In the genomic region with DNA sequence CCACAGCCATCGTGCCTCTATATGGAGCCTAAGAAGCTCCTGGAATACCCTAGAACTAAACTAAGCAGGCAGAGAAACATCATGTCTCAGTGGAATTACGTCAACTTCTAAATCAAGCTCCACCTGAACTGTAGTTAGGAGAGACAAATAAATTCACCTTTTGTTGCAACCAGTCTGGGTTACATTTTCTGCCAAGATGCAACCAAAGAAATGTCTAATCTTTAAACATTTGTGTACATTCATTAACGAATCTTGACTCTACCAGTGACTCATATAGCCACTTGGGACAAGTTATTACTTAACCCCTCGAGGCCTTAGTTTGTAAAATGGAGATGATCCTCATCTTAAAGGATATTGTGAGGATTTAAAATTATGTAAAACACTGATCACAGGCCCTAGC, we compare ENCODE assay signal across 10 cellular contexts. TPM values are rescaled to one million over a fixed set of nuclear protein-coding genes. Genes with fewer than 3 reads are reported as not detected.
DNase-seq lines count a peak whose midpoint lies in the region; ATAC-seq and TF ChIP-seq lines count a peak whose summit lies in the region.
"Had no signal": no experiment of that assay in that cellular context is flagged by ENCODE, and none has a peak within 500 bp of the region (broad histone marks: within the 10 kb centered on the region; RNA-seq: fewer than 3 reads in every experiment).

No MANE protein-coding gene starts in this region.

- TF ChIP-seq CTCF in foreskin fibroblast (IDR thresholded peaks at IDR 0.05; ENCODE audit: low read depth, low read length) (no peak), endothelial cell (IDR thresholded peaks at IDR 0.05; ENCODE audit: unreplicated experiment) (no peak)

- DNase-seq in ACHN: peak; percentile 79
- peak; percentile 41 to 66 for DNase-seq in foreskin fibroblast
- DNase-seq in NCI-H446 (lab: John Stamatoyannopoulos, UW): no peak
- DNase-seq in NCI-H128 (lab: John Stamatoyannopoulos, UW; ENCODE audit: unreplicated experiment): no peak
- DNase-seq in NCI-H187 (lab: John Stamatoyannopoulos, UW): no peak
- no peak for DNase-seq in endothelial cell (ENCODE audit: low spot score)
- DNase-seq: NCI-H146 had no signal

- no peaks in the 10 kb centered on the region for H3K36me3 Mint-ChIP-seq in endothelial cell (ENCODE audit: low read depth, unreplicated experiment)
- H3K36me3 Mint-ChIP-seq: stimulated activated effector memory CD8-positive, alpha-beta T cell treated with anti-CD3 and anti-CD28 coated beads, Interleukin-12 subunit alpha, Interleukin-12 subunit beta, amount 100 ng/mL, for 72 hours had no signal

- H3K9me3 Mint-ChIP-seq in endothelial cell (ENCODE audit: unreplicated experiment): no peaks in the 10 kb centered on the region
- H3K9me3 Mint-ChIP-seq: stimulated activated effector memory CD8-positive, alpha-beta T cell treated with anti-CD3 and anti-CD28 coated beads, Interleukin-12 subunit alpha, Interleukin-12 subunit beta, amount 100 ng/mL, for 72 hours had no signal

- in situ Hi-C loops in ACHN (cut with HindIII; ENCODE audit: low pct_ligation_motif_present, low pct_unique_long_range_greater_than_20kb, low sequenced_read_pairs): no loop called here

- H3K4me3 ChIP-seq in foreskin fibroblast (ENCODE audit: low read depth in 1 of 2, low read length in 2 of 2): no peak overlapping the region

- H3K4me1 Mint-ChIP-seq in endothelial cell (ENCODE audit: unreplicated experiment): peaks cover 16% of the 10 kb centered on the region
- H3K4me1 Mint-ChIP-seq: stimulated activated effector memory CD8-positive, alpha-beta T cell treated with anti-CD3 and anti-CD28 coated beads, Interleukin-12 subunit alpha, Interleukin-12 subunit beta, amount 100 ng/mL, for 72 hours had no signal

- no peaks in the 10 kb centered on the region for H3K27me3 Mint-ChIP-seq in endothelial cell (ENCODE audit: unreplicated experiment)

- H3K4me3 Mint-ChIP-seq in endothelial cell (ENCODE audit: unreplicated experiment): no peak overlapping the region
- H3K4me3 Mint-ChIP-seq: stimulated activated effector memory CD8-positive, alpha-beta T cell treated with anti-CD3 and anti-CD28 coated beads, Interleukin-12 subunit alpha, Interleukin-12 subunit beta, amount 100 ng/mL, for 72 hours had no signal

- peak; percentile 70 for ATAC-seq in GM21737 (IDR thresholded peaks at IDR 0.05; ENCODE audit: unreplicated experiment)
- ATAC-seq in HG03565 (IDR thresholded peaks at IDR 0.05; ENCODE audit: unreplicated experiment): peak; percentile 48
- ATAC-seq: stimulated activated effector memory CD8-positive, alpha-beta T cell treated with anti-CD3 and anti-CD28 coated beads, Interleukin-12 subunit alpha, Interleukin-12 subunit beta, amount 100 ng/mL, for 72 hours had no signal

- no peak overlapping the region for H3K27ac Mint-ChIP-seq in endothelial cell (ENCODE audit: unreplicated experiment)
- H3K27ac Mint-ChIP-seq: stimulated activated effector memory CD8-positive, alpha-beta T cell treated with anti-CD3 and anti-CD28 coated beads, Interleukin-12 subunit alpha, Interleukin-12 subunit beta, amount 100 ng/mL, for 72 hours had no signal

RNA-seq across cellular contexts. Expression of gene PTPRK, which starts 8.9 kb away (rescaled TPM):
- 47.3 TPM for total RNA-seq in endothelial cell (ENCODE audit: unreplicated experiment)

Comparison
In these comparisons a context has a peak if more than half of its experiments do, and no peak if none do; other contexts are left out.
1. DNase-seq: peak in ACHN (single experiment) and foreskin fibroblast (2 of 2); none in NCI-H446 (0 of 2), NCI-H128 (single experiment), NCI-H187 (0 of 2) and endothelial cell (single experiment).